ENCODE assay signal across 23 cellular contexts in the genomic region with DNA sequence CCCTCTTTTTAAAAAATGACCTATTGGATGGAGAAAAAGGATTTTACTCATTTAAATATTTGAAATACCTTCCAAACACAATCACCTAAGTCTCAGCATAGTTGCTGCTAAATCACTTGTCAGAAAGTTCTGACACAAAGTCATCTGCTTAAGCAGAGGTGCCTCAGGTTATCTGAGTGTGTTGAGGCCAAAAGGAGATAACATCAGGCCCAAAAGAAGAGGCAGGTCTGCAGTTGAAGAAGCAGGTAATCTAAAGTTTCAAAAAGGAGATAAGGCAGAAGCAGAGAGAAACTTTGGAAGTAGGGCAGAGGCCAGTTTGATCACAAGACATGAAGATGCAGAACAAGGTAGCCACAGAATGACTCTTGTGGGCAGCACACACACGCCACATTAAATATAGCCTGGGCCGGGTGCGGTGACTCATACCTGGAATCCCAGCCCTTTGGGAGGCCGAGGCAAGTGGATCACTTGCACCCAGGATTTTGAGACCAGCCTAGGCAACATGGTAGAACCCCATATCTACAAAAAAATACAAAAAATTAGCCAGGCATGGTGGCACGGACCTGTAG.
DNase-seq lines count a peak whose midpoint lies in the region; ATAC-seq lines count a peak whose summit lies in the region.
"Had no signal": no experiment of that assay in that cellular context is flagged by ENCODE, and none has a peak within 500 bp of the region (broad histone marks: within the 10 kb centered on the region; RNA-seq: fewer than 3 reads in every experiment).

No MANE protein-coding gene starts in this region.

- WGBS in mesendoderm (ENCODE audit: extremely low coverage, insufficient coverage, low lambda C conversion rate) = no CpG with 5 or more reads among the region's 5 CpGs

- no peak overlapping the region for H3K4ac ChIP-seq in mesendoderm (ENCODE audit: low read depth, low read length)

- peak; percentile 43 for DNase-seq in mesendoderm
- no peak for DNase-seq in stimulated activated naive CD8-positive, alpha-beta T cell treated with anti-CD3 and anti-CD28 coated beads, Interleukin-15, Interleukin-2, amounts not matched to agents 100 U/mL and 50 U/mL, for 24 hours
- no peak for DNase-seq in effector memory CD8-positive, alpha-beta T cell
- DNase-seq in AG20443 (ENCODE audit: low spot score) = no peak
- DNase-seq: activated CD4-positive, alpha-beta T cell treated with anti-CD3 and anti-CD28 coated beads, Interleukin-2, amount 50 U/mL, for 4 hours; activated T-cell treated with anti-CD3 and anti-CD28 coated beads, Interleukin-2, amount 50 U/mL, for 4 hours; caudate nucleus; effector memory CD4-positive, alpha-beta T cell; left colon; mucosa of descending colon; NCI-H2107; NCI-H82; nucleus accumbens; Peyer's patch; sigmoid colon; stimulated activated CD4-positive, alpha-beta T cell treated with anti-CD3 and anti-CD28 coated beads, Interleukin-2, amount 100 ng/mL, for 48 hours had no signal

- ATAC-seq in GM18870 (IDR thresholded peaks at IDR 0.05; ENCODE audit: unreplicated experiment) (peak; percentile 85), GM21786 (IDR thresholded peaks at IDR 0.05; ENCODE audit: unreplicated experiment) (peak; percentile 84), HG03342 (IDR thresholded peaks at IDR 0.05; ENCODE audit: unreplicated experiment) (peak; percentile 77), HG03460 (IDR thresholded peaks at IDR 0.05; ENCODE audit: unreplicated experiment) (no peak)
- no peak for ATAC-seq in stimulated activated naive CD8-positive, alpha-beta T cell treated with anti-CD3 and anti-CD28 coated beads, Interleukin-15, Interleukin-2, amounts not matched to agents 100 U/mL and 50 U/mL, for 24 hours
- no peak for ATAC-seq in effector memory CD8-positive, alpha-beta T cell (replicated peaks)
- ATAC-seq: activated T-cell treated with anti-CD3 and anti-CD28 coated beads, Interleukin-2, amount 50 U/mL, for 4 hours; GM23338; HepG2; left colon; mucosa of descending colon had no signal

- H4K8ac ChIP-seq in mesendoderm (ENCODE audit: low read depth, low read length) = no peak overlapping the region

- no peaks in the 10 kb centered on the region for H3K27me3 Mint-ChIP-seq in effector memory CD8-positive, alpha-beta T cell

- no peaks in the 10 kb centered on the region for H3K79me2 ChIP-seq in mesendoderm (ENCODE audit: control insufficient read depth, insufficient read depth, low read length)

- H3K36me3 Mint-ChIP-seq in effector memory CD8-positive, alpha-beta T cell (ENCODE audit: insufficient read depth) = no peaks in the 10 kb centered on the region

- H3K4me1 Mint-ChIP-seq in effector memory CD8-positive, alpha-beta T cell (ENCODE audit: low read depth in 2 of 2) = no peaks in the 10 kb centered on the region
- H3K4me1 Mint-ChIP-seq: GM23338 had no signal

- H2BK120ac ChIP-seq in mesendoderm (ENCODE audit: low read depth, low read length) = no peak overlapping the region

- no peak overlapping the region for H2BK15ac ChIP-seq in mesendoderm (replicated peaks; ENCODE audit: low read depth)

- H3K56ac ChIP-seq in mesendoderm (ENCODE audit: low read length) = no peak overlapping the region

- H3K4me3 ChIP-seq in mesendoderm (ENCODE audit: low read length) = no peak overlapping the region
- H3K4me3 ChIP-seq: BLaER1, GM23338, mucosa of descending colon, Peyer's patch, sigmoid colon had no signal

- H3K27me3 ChIP-seq in mesendoderm (ENCODE audit: insufficient read depth, low read length, poor library complexity) = no peaks in the 10 kb centered on the region
- H3K27me3 ChIP-seq: BLaER1, Peyer's patch, sigmoid colon had no signal

- H3K27ac ChIP-seq in mesendoderm (ENCODE audit: low read depth, low read length) = no peak overlapping the region
- H3K27ac ChIP-seq: BLaER1, Peyer's patch, sigmoid colon had no signal

- H3K23ac ChIP-seq in mesendoderm (ENCODE audit: low read length) = no peak overlapping the region

- H3K27ac Mint-ChIP-seq in effector memory CD8-positive, alpha-beta T cell = no peak overlapping the region
- H3K27ac Mint-ChIP-seq: GM23338 had no signal

- H4K5ac ChIP-seq in mesendoderm (ENCODE audit: low read length) = no peak overlapping the region

- H3K36me3 ChIP-seq in mesendoderm (ENCODE audit: control insufficient read depth, insufficient read depth, low read length) = no peaks in the 10 kb centered on the region
- H3K36me3 ChIP-seq: BLaER1, Peyer's patch, sigmoid colon had no signal

- no peak overlapping the region for H2BK5ac ChIP-seq in mesendoderm (ENCODE audit: low read length)

- peaks cover 3 to 7% of the 10 kb centered on the region in 2 donors for H3K9me3 Mint-ChIP-seq in effector memory CD8-positive, alpha-beta T cell
- H3K9me3 Mint-ChIP-seq: activated T-cell treated with anti-CD3 and anti-CD28 coated beads, Interleukin-2, amount 50 U/mL, for 4 hours had no signal

- H3K79me1 ChIP-seq in mesendoderm (ENCODE audit: low read length) = no peaks in the 10 kb centered on the region

- H3K4me3 Mint-ChIP-seq in effector memory CD8-positive, alpha-beta T cell = no peak overlapping the region
- H3K4me3 Mint-ChIP-seq: activated T-cell treated with anti-CD3 and anti-CD28 coated beads, Interleukin-2, amount 50 U/mL, for 4 hours; GM23338 had no signal

- H3K4me2 ChIP-seq in mesendoderm (ENCODE audit: low read length) = no peak overlapping the region
- H3K4me2 ChIP-seq: BLaER1, GM23338 had no signal

- H3K18ac ChIP-seq in mesendoderm (ENCODE audit: low read length) = no peak overlapping the region

- no peak overlapping the region for H2AK5ac ChIP-seq in mesendoderm (ENCODE audit: low read length)

- H3K9ac ChIP-seq in mesendoderm (ENCODE audit: low read length) = no peak overlapping the region
- H3K9ac ChIP-seq: BLaER1 had no signal

- H3K4me1 ChIP-seq in mesendoderm (ENCODE audit: control insufficient read depth, low read depth, low read length) = no peaks in the 10 kb centered on the region
- H3K4me1 ChIP-seq: BLaER1, Peyer's patch, sigmoid colon had no signal

Comparison
In these comparisons a context has a peak if more than half of its experiments do, and no peak if none do; other contexts are left out.
1. ATAC-seq: peak in GM18870 (single experiment), GM21786 (single experiment) and HG03342 (single experiment); none in HG03460 (single experiment), stimulated activated naive CD8-positive, alpha-beta T cell treated with anti-CD3 and anti-CD28 coated beads, Interleukin-15, Interleukin-2, amounts not matched to agents 100 U/mL and 50 U/mL, for 24 hours (single experiment) and effector memory CD8-positive, alpha-beta T cell (single experiment).